ENCODE assay signal across 23 cellular contexts in the genomic region with DNA sequence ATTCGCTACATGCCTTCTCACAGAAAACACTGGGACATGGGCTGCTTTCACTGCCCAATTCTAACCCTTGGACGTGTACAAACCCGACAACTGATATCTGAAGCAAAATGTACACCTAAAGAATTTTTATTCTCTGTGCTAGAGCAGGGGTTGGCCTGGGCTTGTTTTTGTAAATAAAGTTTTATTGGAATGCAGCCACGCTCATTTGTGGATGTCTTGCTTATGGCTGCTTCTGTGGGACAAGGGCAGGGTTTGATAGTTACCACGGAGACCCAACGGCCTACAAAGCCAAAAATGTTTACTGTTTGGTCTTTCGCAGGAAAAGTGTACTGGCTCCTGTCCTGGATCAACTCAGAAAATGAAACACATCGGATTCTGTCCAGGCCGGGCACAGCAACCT. TPM values are rescaled to one million over a fixed set of nuclear protein-coding genes. Genes with fewer than 3 reads are reported as not detected.
"Had no signal": no experiment of that assay in that cellular context is flagged by ENCODE, and none has a peak within 500 bp of the region (broad histone marks: within the 10 kb centered on the region; RNA-seq: fewer than 3 reads in every experiment).

No MANE protein-coding gene starts in this region.

- H3K27me3 ChIP-seq: tibial nerve, vagina had no signal

- H3K9me3 Mint-ChIP-seq: naive thymus-derived CD8-positive, alpha-beta T cell; stimulated activated naive B cell treated with anti-CD40 and anti-IgM and Interleukin-4, amounts not matched to agents 10 μg/mL and 1 μg/mL and 100 μg/mL, for 72 hours; stimulated activated naive CD8-positive, alpha-beta T cell treated with anti-CD3 and anti-CD28 coated beads, Interleukin-15, Interleukin-2, amounts not matched to agents 100 ng/mL and 50 ng/mL, for 24 hours had no signal

- H3K9me3 ChIP-seq: lower lobe of right lung, thoracic aorta, tibial nerve, upper lobe of right lung, vagina had no signal

- H2AFZ ChIP-seq: parathyroid adenoma had no signal

- H3K4me3 Mint-ChIP-seq: naive thymus-derived CD8-positive, alpha-beta T cell; stimulated activated naive B cell treated with anti-CD40 and anti-IgM and Interleukin-4, amounts not matched to agents 10 μg/mL and 1 μg/mL and 100 μg/mL, for 72 hours; stimulated activated naive CD8-positive, alpha-beta T cell treated with anti-CD3 and anti-CD28 coated beads, Interleukin-15, Interleukin-2, amounts not matched to agents 100 ng/mL and 50 ng/mL, for 24 hours had no signal

- H3K4me3 ChIP-seq: dorsolateral prefrontal cortex, lower lobe of right lung, thoracic aorta, tibial nerve, upper lobe of right lung, vagina had no signal

- H3K36me3 Mint-ChIP-seq: naive thymus-derived CD8-positive, alpha-beta T cell; stimulated activated naive B cell treated with anti-CD40 and anti-IgM and Interleukin-4, amounts not matched to agents 10 μg/mL and 1 μg/mL and 100 μg/mL, for 72 hours had no signal

- H3K4me1 ChIP-seq: parathyroid adenoma, upper lobe of right lung had no signal

- FAIRE-seq: colon, frontal cortex, keratinocyte had no signal

- DNase-seq: effector CD4-positive, alpha-beta T cell; head of caudate nucleus; left ventricle myocardium superior; lower lobe of right lung; mesendoderm; naive thymus-derived CD8-positive, alpha-beta T cell; occipital lobe; stimulated activated CD4-positive, alpha-beta T cell treated with anti-CD3 and anti-CD28 coated beads, Interleukin-4, amount 100 ng/mL, for 4 hours; stimulated activated naive B cell treated with anti-CD40 and anti-IgM and Interleukin-4, amounts not matched to agents 10 μg/mL and 1 μg/mL and 100 μg/mL, for 72 hours; upper lobe of right lung had no signal

- H3K36me3 ChIP-seq: lower lobe of right lung, thoracic aorta, tibial nerve, upper lobe of right lung, vagina had no signal

- H3K4me1 Mint-ChIP-seq: stimulated activated naive B cell treated with anti-CD40 and anti-IgM and Interleukin-4, amounts not matched to agents 10 μg/mL and 1 μg/mL and 100 μg/mL, for 72 hours had no signal

- H3K79me2 ChIP-seq: parathyroid adenoma had no signal

- H3K9ac ChIP-seq: parathyroid adenoma had no signal

- H3K27ac Mint-ChIP-seq: naive thymus-derived CD8-positive, alpha-beta T cell; progenitor cell of endocrine pancreas; stimulated activated naive B cell treated with anti-CD40 and anti-IgM and Interleukin-4, amounts not matched to agents 10 μg/mL and 1 μg/mL and 100 μg/mL, for 72 hours; stimulated activated naive CD8-positive, alpha-beta T cell treated with anti-CD3 and anti-CD28 coated beads, Interleukin-15, Interleukin-2, amounts not matched to agents 100 ng/mL and 50 ng/mL, for 24 hours had no signal

- ATAC-seq: left ventricle myocardium superior; naive thymus-derived CD8-positive, alpha-beta T cell; sciatic nerve; stimulated activated naive B cell treated with anti-CD40 and anti-IgM and Interleukin-4, amounts not matched to agents 10 μg/mL and 1 μg/mL and 100 μg/mL, for 72 hours had no signal

- H3K27ac ChIP-seq: dorsolateral prefrontal cortex, lower lobe of right lung, parathyroid adenoma, tibial nerve, upper lobe of right lung, vagina had no signal

RNA-seq across cellular contexts. Expression of gene APCDD1L, which starts 58.1 kb away (rescaled TPM):
- total RNA-seq: cerebellum; frontal cortex; lower lobe of right lung; naive thymus-derived CD8-positive, alpha-beta T cell; occipital lobe; progenitor cell of endocrine pancreas; upper lobe of right lung had no signal
- polyA plus RNA-seq: neural cell had no signal
